1 cellular context compared by ENCODE assay signal in genomic region chr1:214590696-214591095, GRCh38.
TF ChIP-seq lines count a peak whose summit lies in the region.

No MANE protein-coding gene starts in this region.

TF ChIP-seq in H1, 55 proteins besides CTCF, POLR2A, EP300 and RAD21:
- no peak for TF ChIP-seq ATF3 (IDR thresholded peaks at IDR 0.05; ENCODE audit: insufficient read depth, low read depth, low read length)
- TF ChIP-seq HDAC6 (IDR thresholded peaks at IDR 0.05; ENCODE audit: low read depth, low read length) = no peak
- no peak for TF ChIP-seq CBX8 (IDR thresholded peaks at IDR 0.05; ENCODE audit: borderline replicate concordance, low read depth, low read length)
- TF ChIP-seq BACH1 (IDR thresholded peaks at IDR 0.05; ENCODE audit: low read length) = no peak
